Comparison of ENCODE assay signal across 1 cellular context in the genomic region with DNA sequence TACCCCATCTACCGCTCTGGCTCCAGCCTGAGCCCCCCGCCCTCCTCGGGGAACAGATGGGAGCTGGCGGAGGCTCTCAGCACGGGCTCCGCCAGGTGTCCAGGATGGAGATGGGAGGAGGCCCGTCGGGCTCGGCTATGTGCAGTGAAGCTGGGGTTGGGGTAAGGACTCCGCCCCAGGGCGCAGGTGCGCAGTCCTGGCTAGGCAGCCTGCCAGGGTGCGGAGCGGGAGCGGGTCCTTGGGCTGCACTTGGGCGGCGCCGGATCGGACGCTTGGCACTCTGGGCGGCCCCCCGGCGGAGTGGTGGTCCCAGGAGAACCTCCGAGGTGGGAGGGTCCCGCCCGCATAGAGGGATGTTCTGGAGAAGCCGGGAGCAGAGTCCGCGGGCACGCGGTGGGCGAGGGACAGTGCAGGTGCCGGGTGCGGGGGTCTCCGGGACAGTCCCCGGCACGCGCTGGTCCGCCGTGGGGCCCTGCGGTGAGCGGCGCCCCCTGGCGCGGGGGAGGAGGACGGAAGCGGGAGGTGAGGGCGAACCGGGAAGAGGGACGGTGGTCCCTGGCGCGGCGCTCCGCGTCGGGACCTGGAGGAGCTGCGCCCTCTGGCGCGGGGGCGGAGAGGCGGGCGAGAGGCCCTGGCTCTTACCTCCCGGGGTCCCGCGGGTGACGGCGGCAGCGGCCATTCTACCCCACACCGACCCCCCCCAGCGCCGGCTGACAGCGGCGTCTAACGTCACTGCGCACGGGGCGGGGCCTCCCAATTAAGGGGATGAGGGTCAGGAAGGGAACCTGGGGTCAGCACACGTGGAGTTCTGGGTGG.
TF ChIP-seq lines count a peak whose summit lies in the region.

A gene with protein sequence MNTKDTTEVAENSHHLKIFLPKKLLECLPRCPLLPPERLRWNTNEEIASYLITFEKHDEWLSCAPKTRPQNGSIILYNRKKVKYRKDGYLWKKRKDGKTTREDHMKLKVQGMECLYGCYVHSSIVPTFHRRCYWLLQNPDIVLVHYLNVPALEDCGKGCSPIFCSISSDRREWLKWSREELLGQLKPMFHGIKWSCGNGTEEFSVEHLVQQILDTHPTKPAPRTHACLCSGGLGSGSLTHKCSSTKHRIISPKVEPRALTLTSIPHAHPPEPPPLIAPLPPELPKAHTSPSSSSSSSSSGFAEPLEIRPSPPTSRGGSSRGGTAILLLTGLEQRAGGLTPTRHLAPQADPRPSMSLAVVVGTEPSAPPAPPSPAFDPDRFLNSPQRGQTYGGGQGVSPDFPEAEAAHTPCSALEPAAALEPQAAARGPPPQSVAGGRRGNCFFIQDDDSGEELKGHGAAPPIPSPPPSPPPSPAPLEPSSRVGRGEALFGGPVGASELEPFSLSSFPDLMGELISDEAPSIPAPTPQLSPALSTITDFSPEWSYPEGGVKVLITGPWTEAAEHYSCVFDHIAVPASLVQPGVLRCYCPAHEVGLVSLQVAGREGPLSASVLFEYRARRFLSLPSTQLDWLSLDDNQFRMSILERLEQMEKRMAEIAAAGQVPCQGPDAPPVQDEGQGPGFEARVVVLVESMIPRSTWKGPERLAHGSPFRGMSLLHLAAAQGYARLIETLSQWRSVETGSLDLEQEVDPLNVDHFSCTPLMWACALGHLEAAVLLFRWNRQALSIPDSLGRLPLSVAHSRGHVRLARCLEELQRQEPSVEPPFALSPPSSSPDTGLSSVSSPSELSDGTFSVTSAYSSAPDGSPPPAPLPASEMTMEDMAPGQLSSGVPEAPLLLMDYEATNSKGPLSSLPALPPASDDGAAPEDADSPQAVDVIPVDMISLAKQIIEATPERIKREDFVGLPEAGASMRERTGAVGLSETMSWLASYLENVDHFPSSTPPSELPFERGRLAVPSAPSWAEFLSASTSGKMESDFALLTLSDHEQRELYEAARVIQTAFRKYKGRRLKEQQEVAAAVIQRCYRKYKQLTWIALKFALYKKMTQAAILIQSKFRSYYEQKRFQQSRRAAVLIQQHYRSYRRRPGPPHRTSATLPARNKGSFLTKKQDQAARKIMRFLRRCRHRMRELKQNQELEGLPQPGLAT (minus strand): TSS at position 725 of the 816 bp plus-strand sequence. CDS start 1,453 bp downstream, outside the sequence.

TF ChIP-seq in GM23338, 12 proteins besides CTCF, POLR2A, EP300 and RAD21:
- TF ChIP-seq, protein P1, sequence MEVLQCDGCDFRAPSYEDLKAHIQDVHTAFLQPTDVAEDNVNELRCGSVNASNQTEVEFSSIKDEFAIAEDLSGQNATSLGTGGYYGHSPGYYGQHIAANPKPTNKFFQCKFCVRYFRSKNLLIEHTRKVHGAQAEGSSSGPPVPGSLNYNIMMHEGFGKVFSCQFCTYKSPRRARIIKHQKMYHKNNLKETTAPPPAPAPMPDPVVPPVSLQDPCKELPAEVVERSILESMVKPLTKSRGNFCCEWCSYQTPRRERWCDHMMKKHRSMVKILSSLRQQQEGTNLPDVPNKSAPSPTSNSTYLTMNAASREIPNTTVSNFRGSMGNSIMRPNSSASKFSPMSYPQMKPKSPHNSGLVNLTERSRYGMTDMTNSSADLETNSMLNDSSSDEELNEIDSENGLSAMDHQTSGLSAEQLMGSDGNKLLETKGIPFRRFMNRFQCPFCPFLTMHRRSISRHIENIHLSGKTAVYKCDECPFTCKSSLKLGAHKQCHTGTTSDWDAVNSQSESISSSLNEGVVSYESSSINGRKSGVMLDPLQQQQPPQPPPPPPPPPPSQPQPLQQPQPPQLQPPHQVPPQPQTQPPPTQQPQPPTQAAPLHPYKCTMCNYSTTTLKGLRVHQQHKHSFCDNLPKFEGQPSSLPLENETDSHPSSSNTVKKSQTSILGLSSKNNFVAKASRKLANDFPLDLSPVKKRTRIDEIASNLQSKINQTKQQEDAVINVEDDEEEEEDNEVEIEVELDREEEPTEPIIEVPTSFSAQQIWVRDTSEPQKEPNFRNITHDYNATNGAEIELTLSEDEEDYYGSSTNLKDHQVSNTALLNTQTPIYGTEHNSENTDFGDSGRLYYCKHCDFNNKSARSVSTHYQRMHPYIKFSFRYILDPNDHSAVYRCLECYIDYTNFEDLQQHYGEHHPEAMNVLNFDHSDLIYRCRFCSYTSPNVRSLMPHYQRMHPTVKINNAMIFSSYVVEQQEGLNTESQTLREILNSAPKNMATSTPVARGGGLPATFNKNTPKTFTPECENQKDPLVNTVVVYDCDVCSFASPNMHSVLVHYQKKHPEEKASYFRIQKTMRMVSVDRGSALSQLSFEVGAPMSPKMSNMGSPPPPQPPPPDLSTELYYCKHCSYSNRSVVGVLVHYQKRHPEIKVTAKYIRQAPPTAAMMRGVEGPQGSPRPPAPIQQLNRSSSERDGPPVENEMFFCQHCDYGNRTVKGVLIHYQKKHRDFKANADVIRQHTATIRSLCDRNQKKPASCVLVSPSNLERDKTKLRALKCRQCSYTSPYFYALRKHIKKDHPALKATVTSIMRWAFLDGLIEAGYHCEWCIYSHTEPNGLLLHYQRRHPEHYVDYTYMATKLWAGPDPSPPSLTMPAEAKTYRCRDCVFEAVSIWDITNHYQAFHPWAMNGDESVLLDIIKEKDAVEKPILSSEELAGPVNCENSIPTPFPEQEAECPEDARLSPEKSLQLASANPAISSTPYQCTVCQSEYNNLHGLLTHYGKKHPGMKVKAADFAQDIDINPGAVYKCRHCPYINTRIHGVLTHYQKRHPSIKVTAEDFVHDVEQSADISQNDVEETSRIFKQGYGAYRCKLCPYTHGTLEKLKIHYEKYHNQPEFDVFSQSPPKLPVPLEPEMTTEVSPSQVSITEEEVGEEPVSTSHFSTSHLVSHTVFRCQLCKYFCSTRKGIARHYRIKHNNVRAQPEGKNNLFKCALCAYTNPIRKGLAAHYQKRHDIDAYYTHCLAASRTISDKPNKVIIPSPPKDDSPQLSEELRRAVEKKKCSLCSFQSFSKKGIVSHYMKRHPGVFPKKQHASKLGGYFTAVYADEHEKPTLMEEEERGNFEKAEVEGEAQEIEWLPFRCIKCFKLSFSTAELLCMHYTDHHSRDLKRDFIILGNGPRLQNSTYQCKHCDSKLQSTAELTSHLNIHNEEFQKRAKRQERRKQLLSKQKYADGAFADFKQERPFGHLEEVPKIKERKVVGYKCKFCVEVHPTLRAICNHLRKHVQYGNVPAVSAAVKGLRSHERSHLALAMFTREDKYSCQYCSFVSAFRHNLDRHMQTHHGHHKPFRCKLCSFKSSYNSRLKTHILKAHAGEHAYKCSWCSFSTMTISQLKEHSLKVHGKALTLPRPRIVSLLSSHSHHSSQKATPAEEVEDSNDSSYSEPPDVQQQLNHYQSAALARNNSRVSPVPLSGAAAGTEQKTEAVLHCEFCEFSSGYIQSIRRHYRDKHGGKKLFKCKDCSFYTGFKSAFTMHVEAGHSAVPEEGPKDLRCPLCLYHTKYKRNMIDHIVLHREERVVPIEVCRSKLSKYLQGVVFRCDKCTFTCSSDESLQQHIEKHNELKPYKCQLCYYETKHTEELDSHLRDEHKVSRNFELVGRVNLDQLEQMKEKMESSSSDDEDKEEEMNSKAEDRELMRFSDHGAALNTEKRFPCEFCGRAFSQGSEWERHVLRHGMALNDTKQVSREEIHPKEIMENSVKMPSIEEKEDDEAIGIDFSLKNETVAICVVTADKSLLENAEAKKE (CRISPR knock-in tag; IDR thresholded peaks at IDR 0.05) = no peak
- TF ChIP-seq EZH2 (IDR thresholded peaks at IDR 0.05; ENCODE audit: low read depth, unreplicated experiment) (no peak), CREB1 (CRISPR knock-in tag; IDR thresholded peaks at IDR 0.05; ENCODE audit: low read depth) (peak; percentile 84), POLR2AphosphoS5 (IDR thresholded peaks at IDR 0.05; ENCODE audit: low read depth) (peak; percentile 69), NANOG (IDR thresholded peaks at IDR 0.05; ENCODE audit: borderline replicate concordance) (no peak), ZNF114 (CRISPR knock-in tag; IDR thresholded peaks at IDR 0.05) (no peak)
- TF ChIP-seq, protein P2, sequence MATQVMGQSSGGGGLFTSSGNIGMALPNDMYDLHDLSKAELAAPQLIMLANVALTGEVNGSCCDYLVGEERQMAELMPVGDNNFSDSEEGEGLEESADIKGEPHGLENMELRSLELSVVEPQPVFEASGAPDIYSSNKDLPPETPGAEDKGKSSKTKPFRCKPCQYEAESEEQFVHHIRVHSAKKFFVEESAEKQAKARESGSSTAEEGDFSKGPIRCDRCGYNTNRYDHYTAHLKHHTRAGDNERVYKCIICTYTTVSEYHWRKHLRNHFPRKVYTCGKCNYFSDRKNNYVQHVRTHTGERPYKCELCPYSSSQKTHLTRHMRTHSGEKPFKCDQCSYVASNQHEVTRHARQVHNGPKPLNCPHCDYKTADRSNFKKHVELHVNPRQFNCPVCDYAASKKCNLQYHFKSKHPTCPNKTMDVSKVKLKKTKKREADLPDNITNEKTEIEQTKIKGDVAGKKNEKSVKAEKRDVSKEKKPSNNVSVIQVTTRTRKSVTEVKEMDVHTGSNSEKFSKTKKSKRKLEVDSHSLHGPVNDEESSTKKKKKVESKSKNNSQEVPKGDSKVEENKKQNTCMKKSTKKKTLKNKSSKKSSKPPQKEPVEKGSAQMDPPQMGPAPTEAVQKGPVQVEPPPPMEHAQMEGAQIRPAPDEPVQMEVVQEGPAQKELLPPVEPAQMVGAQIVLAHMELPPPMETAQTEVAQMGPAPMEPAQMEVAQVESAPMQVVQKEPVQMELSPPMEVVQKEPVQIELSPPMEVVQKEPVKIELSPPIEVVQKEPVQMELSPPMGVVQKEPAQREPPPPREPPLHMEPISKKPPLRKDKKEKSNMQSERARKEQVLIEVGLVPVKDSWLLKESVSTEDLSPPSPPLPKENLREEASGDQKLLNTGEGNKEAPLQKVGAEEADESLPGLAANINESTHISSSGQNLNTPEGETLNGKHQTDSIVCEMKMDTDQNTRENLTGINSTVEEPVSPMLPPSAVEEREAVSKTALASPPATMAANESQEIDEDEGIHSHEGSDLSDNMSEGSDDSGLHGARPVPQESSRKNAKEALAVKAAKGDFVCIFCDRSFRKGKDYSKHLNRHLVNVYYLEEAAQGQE (IDR thresholded peaks at IDR 0.05; ENCODE audit: unreplicated experiment) = no peak
- TF ChIP-seq, protein P3, sequence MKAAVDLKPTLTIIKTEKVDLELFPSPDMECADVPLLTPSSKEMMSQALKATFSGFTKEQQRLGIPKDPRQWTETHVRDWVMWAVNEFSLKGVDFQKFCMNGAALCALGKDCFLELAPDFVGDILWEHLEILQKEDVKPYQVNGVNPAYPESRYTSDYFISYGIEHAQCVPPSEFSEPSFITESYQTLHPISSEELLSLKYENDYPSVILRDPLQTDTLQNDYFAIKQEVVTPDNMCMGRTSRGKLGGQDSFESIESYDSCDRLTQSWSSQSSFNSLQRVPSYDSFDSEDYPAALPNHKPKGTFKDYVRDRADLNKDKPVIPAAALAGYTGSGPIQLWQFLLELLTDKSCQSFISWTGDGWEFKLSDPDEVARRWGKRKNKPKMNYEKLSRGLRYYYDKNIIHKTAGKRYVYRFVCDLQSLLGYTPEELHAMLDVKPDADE (IDR thresholded peaks at IDR 0.05) = peak; percentile 65
